In genomic region chr14:77642407-77642806, GRCh38 we compare ENCODE assay signal across 10 cellular contexts. TPM values are rescaled to one million over a fixed set of nuclear protein-coding genes. Genes with fewer than 3 reads are reported as not detected.
A peak's percentile ranks its signal among the peaks of the same experiment; 100 is the strongest.
DNase-seq lines count a peak whose midpoint lies in the region; ATAC-seq and TF ChIP-seq lines count a peak whose summit lies in the region.
"Had no signal": no experiment of that assay in that cellular context is flagged by ENCODE, and none has a peak within 500 bp of the region (broad histone marks: within the 10 kb centered on the region; RNA-seq: fewer than 3 reads in every experiment).

No MANE protein-coding gene starts in this region.

- H3K9me3 ChIP-seq in CD4-positive, alpha-beta memory T cell (ENCODE audit: control insufficient read depth in 1 of 2, low read length in 2 of 2): no peaks in the 10 kb centered on the region
- no peaks in the 10 kb centered on the region for H3K9me3 ChIP-seq in Peyer's patch
- H3K9me3 ChIP-seq in esophagus (ENCODE audit: control insufficient read depth in 2 of 2, insufficient read depth in 1 of 2, low read depth in 1 of 2, low read length in 1 of 2): no peaks in the 10 kb centered on the region

- H3K27me3 ChIP-seq in CD4-positive, alpha-beta memory T cell (ENCODE audit: insufficient read depth, low read length): no peaks in the 10 kb centered on the region
- H3K27me3 ChIP-seq in Peyer's patch: no peaks in the 10 kb centered on the region
- no peaks in the 10 kb centered on the region for H3K27me3 ChIP-seq in esophagus (ENCODE audit: control insufficient read depth in 1 of 2, insufficient read depth in 2 of 2, low read length in 2 of 2)
- H3K27me3 ChIP-seq in rectal smooth muscle tissue (ENCODE audit: control insufficient read depth, insufficient read depth, low read length): no peaks in the 10 kb centered on the region

- H3K27ac Mint-ChIP-seq in CD4-positive, alpha-beta memory T cell: peak overlapping the region; percentile 73 to 95 (median 92)

- peaks cover 0 to 1% of the 10 kb centered on the region in 2 donors for H3K27me3 Mint-ChIP-seq in CD4-positive, alpha-beta memory T cell

- WGBS in esophagus, 2 donors: 55 to 59% methylated on average over 7 of the region's 7 CpGs

- H3K9me3 Mint-ChIP-seq in CD4-positive, alpha-beta memory T cell: peaks cover 0 to 3% (median 0%) of the 10 kb centered on the region in 8 donors

- H3K4me3 ChIP-seq in CD4-positive, alpha-beta memory T cell (ENCODE audit: low read length in 2 of 2): peak overlapping the region; percentile 57 to 59
- H3K4me3 ChIP-seq in Peyer's patch: peak overlapping the region; percentile 45 to 59 (median 51)
- no peak overlapping the region for H3K4me3 ChIP-seq in esophagus (ENCODE audit: low read depth in 1 of 2, low read length in 2 of 2)
- H3K4me3 ChIP-seq in rectal smooth muscle tissue (ENCODE audit: low read length): peak overlapping the region; percentile 65

- CTCF ChIA-PET in CD4-positive, alpha-beta memory T cell (lab: Charles Lee; ENCODE audit: partially characterized antibody): no interaction called here

- DNase-seq in CD4-positive, alpha-beta memory T cell: no peak
- DNase-seq in Peyer's patch: no peak
- no peak for DNase-seq in NOMO-1 (lab: John Stamatoyannopoulos, UW; ENCODE audit: unreplicated experiment in 2 of 2)
- no peak for DNase-seq in hypothalamus (lab: John Stamatoyannopoulos, UW)
- no peak for DNase-seq in T-helper 9 cell
- DNase-seq: DMS79 treated with DMSO at 0.1 percent for 48 hours, NCI-H510A had no signal

- no peak overlapping the region for H3K9ac ChIP-seq in rectal smooth muscle tissue (ENCODE audit: low read length)

- no peaks in the 10 kb centered on the region for H3K36me3 ChIP-seq in CD4-positive, alpha-beta memory T cell (ENCODE audit: insufficient read depth, low read length)
- no peaks in the 10 kb centered on the region for H3K36me3 ChIP-seq in Peyer's patch
- no peaks in the 10 kb centered on the region for H3K36me3 ChIP-seq in esophagus (ENCODE audit: control insufficient read depth in 2 of 2, insufficient read depth in 2 of 2, low read length in 1 of 2)
- no peaks in the 10 kb centered on the region for H3K36me3 ChIP-seq in rectal smooth muscle tissue (ENCODE audit: control insufficient read depth, insufficient read depth, low read length)

- peaks cover 13% of the 10 kb centered on the region for H3K4me1 ChIP-seq in CD4-positive, alpha-beta memory T cell (ENCODE audit: insufficient read depth, low read length)
- H3K4me1 ChIP-seq in Peyer's patch (peaks cover 0 to 21% (median 0%) of the 10 kb centered on the region in 4 donors), esophagus (ENCODE audit: control insufficient read depth in 2 of 2, insufficient read depth in 2 of 2, low read length in 1 of 2) (no peaks in the 10 kb centered on the region), rectal smooth muscle tissue (ENCODE audit: control insufficient read depth, insufficient read depth, low read length) (no peaks in the 10 kb centered on the region)

- peaks cover 9 to 16% (median 13%) of the 10 kb centered on the region in 4 donors for H3K4me1 Mint-ChIP-seq in CD4-positive, alpha-beta memory T cell

- no peak for TF ChIP-seq CTCF in Peyer's patch (IDR thresholded peaks at IDR 0.05)

- POLR2A ChIA-PET in CD4-positive, alpha-beta memory T cell (lab: Charles Lee; ENCODE audit: partially characterized antibody): interaction anchor here (1.0 to 1.1 kb wide), 2 partner anchors 50 to 61 kb away, joined by 3 read pairs; no protein-coding TSS in a partner anchor

- no peak overlapping the region for H3K27ac ChIP-seq in CD4-positive, alpha-beta memory T cell (ENCODE audit: low read depth, low read length)
- peak overlapping the region; percentile 59 to 85 (median 74) for H3K27ac ChIP-seq in Peyer's patch
- H3K27ac ChIP-seq in esophagus (ENCODE audit: low read depth in 2 of 2, low read length in 1 of 2): peak overlapping the region; percentile 7 to 62
- H3K27ac ChIP-seq in rectal smooth muscle tissue (ENCODE audit: low read depth, low read length): no peak overlapping the region

- H3K4me3 Mint-ChIP-seq in CD4-positive, alpha-beta memory T cell: peak overlapping the region; percentile 88 to 94 (median 90)

- TF ChIP-seq POLR2A in Peyer's patch (IDR thresholded peaks at IDR 0.05): no peak

- no peaks in the 10 kb centered on the region for H3K36me3 Mint-ChIP-seq in CD4-positive, alpha-beta memory T cell

- ATAC-seq in HG03378 (IDR thresholded peaks at IDR 0.05; ENCODE audit: unreplicated experiment): no peak

- intact Hi-C loops in CD4-positive, alpha-beta memory T cell (cut with micrococcal nuclease): no loop called here

RNA-seq across cellular contexts. Expression of gene SPTLC2, which starts 26.0 kb away (rescaled TPM):
- 10 to 100 TPM; 25.9 to 31.3 TPM for total RNA-seq in CD4-positive, alpha-beta memory T cell
- 10 to 100 TPM; 11.2 to 23.7 TPM for polyA plus RNA-seq in CD4-positive, alpha-beta memory T cell
- total RNA-seq in Peyer's patch: 10 to 100 TPM; 21.6 to 35.5 (median 29.8) TPM
- polyA plus RNA-seq in esophagus: 10 to 100 TPM; 14.1 to 16.3 TPM

Comparison
In these comparisons a context has a peak if more than half of its experiments do, and no peak if none do; other contexts are left out.
1. H3K27ac ChIP-seq: peak in Peyer's patch (4 of 4) and esophagus (2 of 2); none in CD4-positive, alpha-beta memory T cell (single experiment) and rectal smooth muscle tissue (single experiment).
2. H3K4me3 ChIP-seq: peak in CD4-positive, alpha-beta memory T cell (2 of 2), Peyer's patch (4 of 4) and rectal smooth muscle tissue (single experiment); none in esophagus (0 of 2).